1 cellular context compared by ENCODE assay signal in genomic region chr7:7136857-7137309, GRCh38.
TF ChIP-seq lines count a peak whose summit lies in the region.

No MANE protein-coding gene starts in this region.

TF ChIP-seq in HepG2, 621 proteins besides CTCF, POLR2A, EP300 and RAD21 (continued from another document and continues in another):
- TF ChIP-seq ZNF407 (CRISPR knock-in tag; IDR thresholded peaks at IDR 0.05; ENCODE audit: not compliant biosample characterization), result no peak
- TF ChIP-seq KMT2B (CRISPR knock-in tag; IDR thresholded peaks at IDR 0.05), result no peak
- no peak for TF ChIP-seq ZNF747 (CRISPR knock-in tag; IDR thresholded peaks at IDR 0.05; ENCODE audit: borderline replicate concordance)
- TF ChIP-seq ELK4 (CRISPR knock-in tag; IDR thresholded peaks at IDR 0.05; ENCODE audit: borderline replicate concordance), result no peak
- TF ChIP-seq SYNCRIP (IDR thresholded peaks at IDR 0.05; ENCODE audit: insufficient read depth, low read depth, low read length), result no peak
- no peak for TF ChIP-seq ZNF317 (CRISPR knock-in tag; IDR thresholded peaks at IDR 0.05)
- TF ChIP-seq ARID4A (CRISPR knock-in tag; IDR thresholded peaks at IDR 0.05; ENCODE audit: borderline replicate concordance), result no peak
- TF ChIP-seq SMYD3 (CRISPR knock-in tag; IDR thresholded peaks at IDR 0.05), result no peak
- TF ChIP-seq ZNF282 (IDR thresholded peaks at IDR 0.05; ENCODE audit: partially characterized antibody), result no peak
- TF ChIP-seq ZNF709 (CRISPR knock-in tag; IDR thresholded peaks at IDR 0.05), result no peak
- TF ChIP-seq FOXJ3 (CRISPR knock-in tag; IDR thresholded peaks at IDR 0.05; ENCODE audit: borderline replicate concordance), result peak; percentile 56; the same call in 1 of the 2 replicates
- peak; percentile 85 for TF ChIP-seq ONECUT2 (CRISPR knock-in tag; IDR thresholded peaks at IDR 0.05)
- TF ChIP-seq PRDM15 (CRISPR knock-in tag; IDR thresholded peaks at IDR 0.05), result no peak
- TF ChIP-seq ZBTB26 (CRISPR knock-in tag; IDR thresholded peaks at IDR 0.05; ENCODE audit: borderline replicate concordance), result no peak
- no peak for TF ChIP-seq ZNF354B (CRISPR knock-in tag; IDR thresholded peaks at IDR 0.05)
- 0 out of 2 replicates have a peak, but pooled peaks have one; percentile 32 for TF ChIP-seq NR2F2 (IDR thresholded peaks at IDR 0.05; ENCODE audit: borderline replicate concordance, low read depth)
- peak; percentile 33; the same call in 1 of the 2 replicates for TF ChIP-seq HNF4A (CRISPR knock-in tag; IDR thresholded peaks at IDR 0.05)
- peak; percentile 45; the same call in 1 of the 2 replicates for TF ChIP-seq ZSCAN5A (CRISPR knock-in tag; IDR thresholded peaks at IDR 0.05; ENCODE audit: borderline replicate concordance)
- no peak for TF ChIP-seq ZNF383 (CRISPR knock-in tag; IDR thresholded peaks at IDR 0.05; ENCODE audit: borderline replicate concordance)
- no peak for TF ChIP-seq ZNF160 (CRISPR knock-in tag; IDR thresholded peaks at IDR 0.05)
- no peak for TF ChIP-seq ZFAT (CRISPR knock-in tag; conservative IDR thresholded peaks at IDR 0.05)
- 0 out of 2 replicates have a peak, but pooled peaks have one; percentile 32 for TF ChIP-seq NCOA2 (CRISPR knock-in tag; IDR thresholded peaks at IDR 0.05)
- TF ChIP-seq DPF2 (CRISPR knock-in tag; IDR thresholded peaks at IDR 0.05; ENCODE audit: borderline replicate concordance, low read depth), result no peak
- no peak for TF ChIP-seq ZNF333 (CRISPR knock-in tag; IDR thresholded peaks at IDR 0.05; ENCODE audit: borderline replicate concordance)
- no peak for TF ChIP-seq ZNF619 (CRISPR knock-in tag; IDR thresholded peaks at IDR 0.05)
- TF ChIP-seq LCORL (IDR thresholded peaks at IDR 0.05), result no peak
- TF ChIP-seq LCORL (CRISPR knock-in tag; IDR thresholded peaks at IDR 0.05), result no peak
- TF ChIP-seq ZNF570 (CRISPR knock-in tag; IDR thresholded peaks at IDR 0.05; ENCODE audit: borderline replicate concordance), result no peak
- no peak for TF ChIP-seq NFYB (CRISPR knock-in tag; IDR thresholded peaks at IDR 0.05)
- TF ChIP-seq SUZ12 (IDR thresholded peaks at IDR 0.05; ENCODE audit: low read depth, low read length), result no peak
- peak; percentile 70 for TF ChIP-seq PAXIP1 (CRISPR knock-in tag; conservative IDR thresholded peaks at IDR 0.05)
- TF ChIP-seq ISL2 (CRISPR knock-in tag; IDR thresholded peaks at IDR 0.05), result peak; percentile 74; the same call in 1 of the 2 replicates
